In genomic region chr5:151315998-151316597, GRCh38 we compare ENCODE assay signal across 9 cellular contexts. TPM values are rescaled to one million over a fixed set of nuclear protein-coding genes. Genes with fewer than 3 reads are reported as not detected.
DNase-seq lines count a peak whose midpoint lies in the region; ATAC-seq and TF ChIP-seq lines count a peak whose summit lies in the region.
"Had no signal": no experiment of that assay in that cellular context is flagged by ENCODE, and none has a peak within 500 bp of the region (broad histone marks: within the 10 kb centered on the region; RNA-seq: fewer than 3 reads in every experiment).

No MANE protein-coding gene starts in this region.

- H3K27me3 ChIP-seq in SJSA1 (replicated peaks) (peaks cover 2% of the 10 kb centered on the region), left ventricle myocardium inferior (ENCODE audit: low read depth) (no peaks in the 10 kb centered on the region)

- H3K36me3 ChIP-seq in SJSA1: no peaks in the 10 kb centered on the region
- H3K36me3 ChIP-seq in left ventricle myocardium inferior: no peaks in the 10 kb centered on the region

- no peak overlapping the region for H3K27ac Mint-ChIP-seq in activated naive CD8-positive, alpha-beta T cell treated with anti-CD3 and anti-CD28 coated beads for 36 hours

- H3K4me3 ChIP-seq in SJSA1: no peak overlapping the region
- H3K4me3 ChIP-seq in left ventricle myocardium inferior: no peak overlapping the region

- H3K4me1 Mint-ChIP-seq in activated naive CD8-positive, alpha-beta T cell treated with anti-CD3 and anti-CD28 coated beads for 36 hours: no peaks in the 10 kb centered on the region

- H3K36me3 Mint-ChIP-seq in activated naive CD8-positive, alpha-beta T cell treated with anti-CD3 and anti-CD28 coated beads for 36 hours: no peaks in the 10 kb centered on the region

- peaks cover 6% of the 10 kb centered on the region for H3K9me3 Mint-ChIP-seq in activated naive CD8-positive, alpha-beta T cell treated with anti-CD3 and anti-CD28 coated beads for 36 hours

- H3K4me1 ChIP-seq in SJSA1 (replicated peaks) (no peaks in the 10 kb centered on the region), left ventricle myocardium inferior (peaks cover 9% of the 10 kb centered on the region)

- peaks cover 8% of the 10 kb centered on the region for H3K27me3 Mint-ChIP-seq in activated naive CD8-positive, alpha-beta T cell treated with anti-CD3 and anti-CD28 coated beads for 36 hours

- ATAC-seq in GM19452 (IDR thresholded peaks at IDR 0.05; ENCODE audit: unreplicated experiment) (peak; percentile 86), HG03571 (IDR thresholded peaks at IDR 0.05; ENCODE audit: unreplicated experiment) (peak; percentile 68), sciatic nerve (peak; percentile 81)

- peak; percentile 67 for DNase-seq in DMS53 treated with DMSO at 0.1 percent for 48 hours (lab: John Stamatoyannopoulos, UW; ENCODE audit: unreplicated experiment)
- DNase-seq in SJSA1 (ENCODE audit: low read depth in 1 of 2, low spot score in 2 of 2): peak; percentile 50 to 73
- DNase-seq in activated naive CD8-positive, alpha-beta T cell treated with anti-CD3 and anti-CD28 coated beads for 36 hours: peak; percentile 31
- DNase-seq in left ventricle myocardium inferior: peak; percentile 77
- peak; percentile 86 for DNase-seq in sciatic nerve (ENCODE audit: low spot score)
- no peak for DNase-seq in effector CD4-positive, alpha-beta T cell

- H3K9me3 ChIP-seq in SJSA1 (replicated peaks): 0 out of 2 replicates have a peak, but pooled peaks cover 2% of the 10 kb centered on the region
- peaks cover 4% of the 10 kb centered on the region for H3K9me3 ChIP-seq in left ventricle myocardium inferior (replicated peaks)

- H3K27ac ChIP-seq in SJSA1 (no peak overlapping the region), left ventricle myocardium inferior (replicated peaks) (no peak overlapping the region)

- TF ChIP-seq CTCF in left ventricle myocardium inferior (IDR thresholded peaks at IDR 0.05; ENCODE audit: borderline replicate concordance): peak; percentile 90

- intact Hi-C loops in left ventricle myocardium inferior (cut with micrococcal nuclease): no loop called here
- intact Hi-C loops in sciatic nerve (cut with DNase I): no loop called here

- H3K4me3 Mint-ChIP-seq in activated naive CD8-positive, alpha-beta T cell treated with anti-CD3 and anti-CD28 coated beads for 36 hours: no peak overlapping the region
- H3K4me3 Mint-ChIP-seq: central memory CD8-positive, alpha-beta T cell had no signal

RNA-seq across cellular contexts. Expression of gene SLC36A3, which starts 12.5 kb away (rescaled TPM):
- total RNA-seq in SJSA1 (2014; rRNA removed; shearing (Covaris generic)): not detected in 2 replicates
- total RNA-seq in activated naive CD8-positive, alpha-beta T cell treated with anti-CD3 and anti-CD28 coated beads for 36 hours: not detected
- total RNA-seq in left ventricle myocardium inferior (not detected), sciatic nerve (not detected)

RNA-seq across cellular contexts. Expression of gene SLC36A2, which starts 31.3 kb away (rescaled TPM):
- not detected in 2 replicates for total RNA-seq in SJSA1 (2014; rRNA removed; shearing (Covaris generic))
- total RNA-seq in activated naive CD8-positive, alpha-beta T cell treated with anti-CD3 and anti-CD28 coated beads for 36 hours: not detected
- total RNA-seq in left ventricle myocardium inferior (0.16 TPM), sciatic nerve (30.2 TPM)

Comparison
In these comparisons a context has a peak if more than half of its experiments do, and no peak if none do; other contexts are left out.
1. RNA of gene SLC36A2, which starts 31.3 kb away (total RNA-seq): 30.2 TPM in sciatic nerve (single experiment); 0.16 TPM in left ventricle myocardium inferior (single experiment), not detected in SJSA1 and not detected in activated naive CD8-positive, alpha-beta T cell treated with anti-CD3 and anti-CD28 coated beads for 36 hours; every median in the first group is over 10 times any median in the second.
2. Peak in every context shown above with its lines, with median percentiles within 50 percentile points of each other: ATAC-seq.